In genomic region chr14:93937519-93937918, GRCh38 we compare ENCODE assay signal across 1 cellular context.
TF ChIP-seq lines count a peak whose summit lies in the region.

No MANE protein-coding gene starts in this region.

TF ChIP-seq in H1, 55 proteins besides CTCF, POLR2A, EP300 and RAD21:
- TF ChIP-seq, protein P1, sequence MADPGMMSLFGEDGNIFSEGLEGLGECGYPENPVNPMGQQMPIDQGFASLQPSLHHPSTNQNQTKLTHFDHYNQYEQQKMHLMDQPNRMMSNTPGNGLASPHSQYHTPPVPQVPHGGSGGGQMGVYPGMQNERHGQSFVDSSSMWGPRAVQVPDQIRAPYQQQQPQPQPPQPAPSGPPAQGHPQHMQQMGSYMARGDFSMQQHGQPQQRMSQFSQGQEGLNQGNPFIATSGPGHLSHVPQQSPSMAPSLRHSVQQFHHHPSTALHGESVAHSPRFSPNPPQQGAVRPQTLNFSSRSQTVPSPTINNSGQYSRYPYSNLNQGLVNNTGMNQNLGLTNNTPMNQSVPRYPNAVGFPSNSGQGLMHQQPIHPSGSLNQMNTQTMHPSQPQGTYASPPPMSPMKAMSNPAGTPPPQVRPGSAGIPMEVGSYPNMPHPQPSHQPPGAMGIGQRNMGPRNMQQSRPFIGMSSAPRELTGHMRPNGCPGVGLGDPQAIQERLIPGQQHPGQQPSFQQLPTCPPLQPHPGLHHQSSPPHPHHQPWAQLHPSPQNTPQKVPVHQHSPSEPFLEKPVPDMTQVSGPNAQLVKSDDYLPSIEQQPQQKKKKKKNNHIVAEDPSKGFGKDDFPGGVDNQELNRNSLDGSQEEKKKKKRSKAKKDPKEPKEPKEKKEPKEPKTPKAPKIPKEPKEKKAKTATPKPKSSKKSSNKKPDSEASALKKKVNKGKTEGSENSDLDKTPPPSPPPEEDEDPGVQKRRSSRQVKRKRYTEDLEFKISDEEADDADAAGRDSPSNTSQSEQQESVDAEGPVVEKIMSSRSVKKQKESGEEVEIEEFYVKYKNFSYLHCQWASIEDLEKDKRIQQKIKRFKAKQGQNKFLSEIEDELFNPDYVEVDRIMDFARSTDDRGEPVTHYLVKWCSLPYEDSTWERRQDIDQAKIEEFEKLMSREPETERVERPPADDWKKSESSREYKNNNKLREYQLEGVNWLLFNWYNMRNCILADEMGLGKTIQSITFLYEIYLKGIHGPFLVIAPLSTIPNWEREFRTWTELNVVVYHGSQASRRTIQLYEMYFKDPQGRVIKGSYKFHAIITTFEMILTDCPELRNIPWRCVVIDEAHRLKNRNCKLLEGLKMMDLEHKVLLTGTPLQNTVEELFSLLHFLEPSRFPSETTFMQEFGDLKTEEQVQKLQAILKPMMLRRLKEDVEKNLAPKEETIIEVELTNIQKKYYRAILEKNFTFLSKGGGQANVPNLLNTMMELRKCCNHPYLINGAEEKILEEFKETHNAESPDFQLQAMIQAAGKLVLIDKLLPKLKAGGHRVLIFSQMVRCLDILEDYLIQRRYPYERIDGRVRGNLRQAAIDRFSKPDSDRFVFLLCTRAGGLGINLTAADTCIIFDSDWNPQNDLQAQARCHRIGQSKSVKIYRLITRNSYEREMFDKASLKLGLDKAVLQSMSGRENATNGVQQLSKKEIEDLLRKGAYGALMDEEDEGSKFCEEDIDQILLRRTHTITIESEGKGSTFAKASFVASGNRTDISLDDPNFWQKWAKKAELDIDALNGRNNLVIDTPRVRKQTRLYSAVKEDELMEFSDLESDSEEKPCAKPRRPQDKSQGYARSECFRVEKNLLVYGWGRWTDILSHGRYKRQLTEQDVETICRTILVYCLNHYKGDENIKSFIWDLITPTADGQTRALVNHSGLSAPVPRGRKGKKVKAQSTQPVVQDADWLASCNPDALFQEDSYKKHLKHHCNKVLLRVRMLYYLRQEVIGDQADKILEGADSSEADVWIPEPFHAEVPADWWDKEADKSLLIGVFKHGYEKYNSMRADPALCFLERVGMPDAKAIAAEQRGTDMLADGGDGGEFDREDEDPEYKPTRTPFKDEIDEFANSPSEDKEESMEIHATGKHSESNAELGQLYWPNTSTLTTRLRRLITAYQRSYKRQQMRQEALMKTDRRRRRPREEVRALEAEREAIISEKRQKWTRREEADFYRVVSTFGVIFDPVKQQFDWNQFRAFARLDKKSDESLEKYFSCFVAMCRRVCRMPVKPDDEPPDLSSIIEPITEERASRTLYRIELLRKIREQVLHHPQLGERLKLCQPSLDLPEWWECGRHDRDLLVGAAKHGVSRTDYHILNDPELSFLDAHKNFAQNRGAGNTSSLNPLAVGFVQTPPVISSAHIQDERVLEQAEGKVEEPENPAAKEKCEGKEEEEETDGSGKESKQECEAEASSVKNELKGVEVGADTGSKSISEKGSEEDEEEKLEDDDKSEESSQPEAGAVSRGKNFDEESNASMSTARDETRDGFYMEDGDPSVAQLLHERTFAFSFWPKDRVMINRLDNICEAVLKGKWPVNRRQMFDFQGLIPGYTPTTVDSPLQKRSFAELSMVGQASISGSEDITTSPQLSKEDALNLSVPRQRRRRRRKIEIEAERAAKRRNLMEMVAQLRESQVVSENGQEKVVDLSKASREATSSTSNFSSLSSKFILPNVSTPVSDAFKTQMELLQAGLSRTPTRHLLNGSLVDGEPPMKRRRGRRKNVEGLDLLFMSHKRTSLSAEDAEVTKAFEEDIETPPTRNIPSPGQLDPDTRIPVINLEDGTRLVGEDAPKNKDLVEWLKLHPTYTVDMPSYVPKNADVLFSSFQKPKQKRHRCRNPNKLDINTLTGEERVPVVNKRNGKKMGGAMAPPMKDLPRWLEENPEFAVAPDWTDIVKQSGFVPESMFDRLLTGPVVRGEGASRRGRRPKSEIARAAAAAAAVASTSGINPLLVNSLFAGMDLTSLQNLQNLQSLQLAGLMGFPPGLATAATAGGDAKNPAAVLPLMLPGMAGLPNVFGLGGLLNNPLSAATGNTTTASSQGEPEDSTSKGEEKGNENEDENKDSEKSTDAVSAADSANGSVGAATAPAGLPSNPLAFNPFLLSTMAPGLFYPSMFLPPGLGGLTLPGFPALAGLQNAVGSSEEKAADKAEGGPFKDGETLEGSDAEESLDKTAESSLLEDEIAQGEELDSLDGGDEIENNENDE (IDR thresholded peaks at IDR 0.05; ENCODE audit: insufficient replicate concordance, low read length), result no peak
- TF ChIP-seq USF2 (IDR thresholded peaks at IDR 0.05; ENCODE audit: low read length) (no peak), SP1 (IDR thresholded peaks at IDR 0.05; ENCODE audit: low read depth, low read length) (no peak), MAFK (IDR thresholded peaks at IDR 0.05; ENCODE audit: low read depth, low read length) (no peak), CREB1 (IDR thresholded peaks at IDR 0.05) (no peak), ASH2L (IDR thresholded peaks at IDR 0.05; ENCODE audit: low read length) (no peak), YY1 (IDR thresholded peaks at IDR 0.05; ENCODE audit: low read depth, low read length) (no peak), CEBPB (IDR thresholded peaks at IDR 0.05; ENCODE audit: low read depth, low read length) (no peak), POLR2AphosphoS5 (IDR thresholded peaks at IDR 0.05; ENCODE audit: low read depth, low read length) (no peak), TBP (IDR thresholded peaks at IDR 0.05; ENCODE audit: low read depth, low read length) (no peak), CTBP2 (IDR thresholded peaks at IDR 0.05; ENCODE audit: borderline replicate concordance, insufficient read depth, insufficient read length, low read length) (no peak), POU5F1 (IDR thresholded peaks at IDR 0.05; ENCODE audit: low read depth, low read length) (no peak), RNF2 (IDR thresholded peaks at IDR 0.05; ENCODE audit: borderline replicate concordance, low read depth, low read length, missing control alignments, poor library complexity, severe bottlenecking) (no peak), ZNF274 (IDR thresholded peaks at IDR 0.05; ENCODE audit: borderline replicate concordance, extremely low read depth, low read length) (no peak), SUZ12 (IDR thresholded peaks at IDR 0.05; ENCODE audit: low read length) (no peak), ATF3 (IDR thresholded peaks at IDR 0.05; ENCODE audit: insufficient read depth, low read depth, low read length) (no peak), TAF1 (IDR thresholded peaks at IDR 0.05; ENCODE audit: low read depth, low read length) (no peak), BACH1 (IDR thresholded peaks at IDR 0.05; ENCODE audit: low read length) (no peak), RBBP5 (IDR thresholded peaks at IDR 0.05; ENCODE audit: borderline replicate concordance, low read depth, low read length) (no peak)
TF ChIP-seq in H1: peak in this region for 0.
